Comparison of ENCODE assay signal across 18 cellular contexts in the genomic region with DNA sequence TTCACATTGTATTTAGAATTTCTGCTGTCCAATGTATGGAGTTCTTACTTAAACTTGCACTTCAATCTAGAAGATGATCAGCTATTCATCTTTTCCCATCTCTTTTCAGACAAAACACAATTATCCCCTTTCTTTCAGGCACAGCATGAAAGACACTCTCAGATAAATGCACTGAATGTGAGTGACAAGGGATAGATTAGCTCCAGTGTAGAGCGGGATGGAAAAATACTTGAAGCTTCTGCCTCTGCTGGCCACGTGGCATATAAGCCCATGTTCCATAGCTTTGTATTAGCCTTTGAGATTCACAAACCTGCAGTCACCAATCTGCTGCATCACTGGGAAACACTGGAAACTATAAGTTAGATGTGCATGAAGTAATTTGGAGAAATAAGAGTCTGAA.
A peak's percentile ranks its signal among the peaks of the same experiment; 100 is the strongest.
DNase-seq lines count a peak whose midpoint lies in the region; TF ChIP-seq lines count a peak whose summit lies in the region.
"Had no signal": no experiment of that assay in that cellular context is flagged by ENCODE, and none has a peak within 500 bp of the region (broad histone marks: within the 10 kb centered on the region; RNA-seq: fewer than 3 reads in every experiment).

No MANE protein-coding gene starts in this region.

- in situ Hi-C loops in SK-MEL-5 (cut with HindIII; ENCODE audit: low pct_unique_long_range_greater_than_20kb, low sequenced_read_pairs), result no loop called here

- no peak overlapping the region for H3K4me3 ChIP-seq in foreskin fibroblast (ENCODE audit: low read depth in 1 of 2, low read length in 2 of 2)
- H3K4me3 ChIP-seq: MG63, mucosa of descending colon, psoas muscle, transverse colon had no signal

- no peak for TF ChIP-seq CTCF in foreskin fibroblast (IDR thresholded peaks at IDR 0.05; ENCODE audit: low read depth, low read length)

- DNase-seq in COLO829 (ENCODE audit: low spot score) (peak; percentile 54), HuH-7 (ENCODE audit: low spot score) (peak; percentile 22), SK-MEL-5 (ENCODE audit: low read depth, low spot score) (peak; percentile 70), inferior parietal cortex (ENCODE audit: extremely low spot score) (peak; percentile 33), foreskin fibroblast (no peak), NCI-H1694 (lab: John Stamatoyannopoulos, UW) (no peak), cerebellar cortex (ENCODE audit: low spot score) (no peak), AG08395 (ENCODE audit: low spot score) (no peak)
- DNase-seq: activated CD4-positive, alpha-beta T cell treated with anti-CD3 and anti-CD28 coated beads for 36 hours; activated CD8-positive, alpha-beta memory T cell treated with anti-CD3 and anti-CD28 coated beads, Interleukin-2, amount 10 ng/mL, durations not matched to agents 7 days and 5 days; effector memory CD8-positive, alpha-beta T cell; MG63; mucosa of descending colon; NCI-H187; NCI-H446; psoas muscle; stimulated activated CD4-positive, alpha-beta T cell treated with anti-CD3 and anti-CD28 coated beads, Interleukin-4, amount 100 ng/mL, for 1 hour; transverse colon had no signal

Comparison
In these comparisons a context has a peak if more than half of its experiments do, and no peak if none do; other contexts are left out.
1. DNase-seq: peak in COLO829 (single experiment), HuH-7 (single experiment), SK-MEL-5 (single experiment) and inferior parietal cortex (single experiment); none in foreskin fibroblast (0 of 2), NCI-H1694 (single experiment), cerebellar cortex (single experiment) and AG08395 (single experiment).